Comparison of ENCODE assay signal across 8 cellular contexts in genomic region chr16:30054959-30055553, GRCh38. TPM values are rescaled to one million over a fixed set of nuclear protein-coding genes. Genes with fewer than 3 reads are reported as not detected.
DNase-seq lines count a peak whose midpoint lies in the region; ATAC-seq, FAIRE-seq and TF ChIP-seq lines count a peak whose summit lies in the region.

No MANE protein-coding gene starts in this region.

- H3K27ac ChIP-seq in foreskin keratinocyte = no peak overlapping the region

- TF ChIP-seq CTCF in D721Med (IDR thresholded peaks at IDR 0.05; ENCODE audit: insufficient read depth, missing control alignments) (peak; percentile 57), LNCAP (IDR thresholded peaks at IDR 0.05) (peak; percentile 41; the same call in 1 of the 2 replicates), foreskin keratinocyte (conservative IDR thresholded peaks at IDR 0.05) (peak; percentile 76)

- peaks cover 10% of the 10 kb centered on the region for H3K4me1 ChIP-seq in foreskin keratinocyte

- DNase-seq in D721Med (ENCODE audit: insufficient read length, low spot score) = peak; percentile 66
- DNase-seq in activated CD8-positive, alpha-beta memory T cell treated with anti-CD3 and anti-CD28 coated beads, Interleukin-2, amount 50 U/mL, for 48 hours = peak; percentile 80
- DNase-seq in foreskin keratinocyte = peak; percentile 46 to 73
- DNase-seq in stimulated activated CD8-positive, alpha-beta memory T cell treated with anti-CD3 and anti-CD28 coated beads, Interleukin-15, amount 100 ng/mL, for 48 hours (ENCODE audit: low read depth in 2 of 2) = peak; percentile 34 to 45
- no peak for DNase-seq in putamen (ENCODE audit: low spot score)

- no peaks in the 10 kb centered on the region for H3K27me3 ChIP-seq in foreskin keratinocyte

- no peak for FAIRE-seq in D721Med (lab: Jason Lieb, UNC)

- ATAC-seq in foreskin keratinocyte = peak; percentile 69
- no peak for ATAC-seq in HG03439 (IDR thresholded peaks at IDR 0.05; ENCODE audit: unreplicated experiment)
- ATAC-seq in HG02840 (IDR thresholded peaks at IDR 0.05; ENCODE audit: low FRiP score, unreplicated experiment) = no peak

RNA-seq across cellular contexts. Expression of gene ALDOA, which starts 10.5 kb away (rescaled TPM):
- total RNA-seq in foreskin keratinocyte = 1,171 and 1,282 TPM in 2 replicates
- polyA plus RNA-seq in foreskin keratinocyte = 1,433 and 1,464 TPM in 2 replicates

RNA-seq across cellular contexts. Expression of gene PPP4C, which starts 20.7 kb away (rescaled TPM):
- 133 and 147 TPM in 2 replicates for total RNA-seq in foreskin keratinocyte
- 166 and 169 TPM in 2 replicates for polyA plus RNA-seq in foreskin keratinocyte

RNA-seq across cellular contexts. Expression of gene TLCD3B, which starts 24.0 kb away (rescaled TPM):
- 0.07 TPM in 1 of 2 replicates, not detected in the other for total RNA-seq in foreskin keratinocyte
- not detected in 2 replicates for polyA plus RNA-seq in foreskin keratinocyte

RNA-seq across cellular contexts. Expression of gene C16orf92, which starts 32.1 kb away (rescaled TPM):
- not detected in 2 replicates for total RNA-seq in foreskin keratinocyte
- not detected in 2 replicates for polyA plus RNA-seq in foreskin keratinocyte

RNA-seq across cellular contexts. Expression of gene TBX6, which starts 36.7 kb away (rescaled TPM):
- total RNA-seq in foreskin keratinocyte = 1.3 and 1.7 TPM in 2 replicates
- polyA plus RNA-seq in foreskin keratinocyte = 2.0 and 2.9 TPM in 2 replicates
